Comparison of ENCODE assay signal across 8 cellular contexts in genomic region chr9:35111006-35111933, GRCh38. TPM values are rescaled to one million over a fixed set of nuclear protein-coding genes. Genes with fewer than 3 reads are reported as not detected.
DNase-seq lines count a peak whose midpoint lies in the region; ATAC-seq and TF ChIP-seq lines count a peak whose summit lies in the region.

No MANE protein-coding gene starts in this region.

- H3K27ac Mint-ChIP-seq in activated CD4-positive, alpha-beta T cell treated with anti-CD3 and anti-CD28 coated beads, Interleukin-2, amount 10 ng/mL, durations not matched to agents 24 days and 14 days, result peak overlapping the region; percentile 85

- peak overlapping the region; percentile 92 for H3K4me3 ChIP-seq in coronary artery

- peak; percentile 83 for ATAC-seq in GM19324 (IDR thresholded peaks at IDR 0.05; ENCODE audit: low FRiP score, unreplicated experiment)
- ATAC-seq in HG03460 (IDR thresholded peaks at IDR 0.05; ENCODE audit: unreplicated experiment), result peak; percentile 57
- ATAC-seq in left colon, result peak; percentile 63

- peak; percentile 100 for DNase-seq in Ammon's horn (ENCODE audit: low spot score)
- DNase-seq in NCI-H524 treated with DMSO at 0.1 percent for 48 hours (lab: John Stamatoyannopoulos, UW), result peak; percentile 59
- peak; percentile 98 for DNase-seq in activated CD4-positive, alpha-beta T cell treated with anti-CD3 and anti-CD28 coated beads, Interleukin-2, amount 10 ng/mL, durations not matched to agents 24 days and 14 days
- peak; percentile 99 for DNase-seq in coronary artery (ENCODE audit: low spot score)
- DNase-seq in left colon, result peak; percentile 98 to 99
- DNase-seq in stimulated activated CD4-positive, alpha-beta T cell treated with anti-CD3 and anti-CD28 coated beads, Interleukin-1b, Interleukin-23, amount 100 ng/mL, for 4 hours (ENCODE audit: low read depth in 2 of 2), result peak; percentile 93 to 95

- TF ChIP-seq CTCF in coronary artery (IDR thresholded peaks at IDR 0.05), result no peak

- H3K27me3 Mint-ChIP-seq in activated CD4-positive, alpha-beta T cell treated with anti-CD3 and anti-CD28 coated beads, Interleukin-2, amount 10 ng/mL, durations not matched to agents 24 days and 14 days, result no peaks in the 10 kb centered on the region

- intact Hi-C loops in activated CD4-positive, alpha-beta T cell treated with anti-CD3 and anti-CD28 coated beads, Interleukin-2, amount 10 ng/mL, durations not matched to agents 24 days and 14 days (cut with micrococcal nuclease), result loop anchor here (1.0 to 10.0 kb wide), 10 partner anchors 8 to 1294 kb away; partner anchors contain the start of genes CREB3, DNAJB5, FANCG and HINT2
- intact Hi-C loops in left colon (cut with DNase I, micrococcal nuclease), result no loop called here

- H3K9me3 Mint-ChIP-seq in activated CD4-positive, alpha-beta T cell treated with anti-CD3 and anti-CD28 coated beads, Interleukin-2, amount 10 ng/mL, durations not matched to agents 24 days and 14 days, result no peaks in the 10 kb centered on the region

- H3K4me1 Mint-ChIP-seq in activated CD4-positive, alpha-beta T cell treated with anti-CD3 and anti-CD28 coated beads, Interleukin-2, amount 10 ng/mL, durations not matched to agents 24 days and 14 days, result peaks cover 49% of the 10 kb centered on the region

- H3K36me3 Mint-ChIP-seq in activated CD4-positive, alpha-beta T cell treated with anti-CD3 and anti-CD28 coated beads, Interleukin-2, amount 10 ng/mL, durations not matched to agents 24 days and 14 days (ENCODE audit: low read depth), result peaks cover 2% of the 10 kb centered on the region

- H3K4me3 Mint-ChIP-seq in activated CD4-positive, alpha-beta T cell treated with anti-CD3 and anti-CD28 coated beads, Interleukin-2, amount 10 ng/mL, durations not matched to agents 24 days and 14 days, result peak overlapping the region; percentile 71

- peak overlapping the region; percentile 98 to 99 for H3K27ac ChIP-seq in coronary artery

RNA-seq across cellular contexts. Expression of gene ATOSB, which starts 4.4 kb away (rescaled TPM):
- 3.7 and 4.7 TPM in 2 replicates for total RNA-seq in activated CD4-positive, alpha-beta T cell treated with anti-CD3 and anti-CD28 coated beads, Interleukin-2, amount 10 ng/mL, durations not matched to agents 24 days and 14 days
- total RNA-seq in left colon, result 10 to 100 TPM; 38.4 to 46.4 TPM

RNA-seq across cellular contexts. Expression of gene STOML2, which starts 8.3 kb away (rescaled TPM):
- total RNA-seq in activated CD4-positive, alpha-beta T cell treated with anti-CD3 and anti-CD28 coated beads, Interleukin-2, amount 10 ng/mL, durations not matched to agents 24 days and 14 days, result 258 and 262 TPM in 2 replicates
- 100 to 1,000 TPM in 1 of 2 donors, 10 to 100 TPM in 1; 89.8 to 118 TPM for total RNA-seq in left colon

RNA-seq across cellular contexts. Expression of gene PIGO, which starts 14.9 kb away (rescaled TPM):
- total RNA-seq in activated CD4-positive, alpha-beta T cell treated with anti-CD3 and anti-CD28 coated beads, Interleukin-2, amount 10 ng/mL, durations not matched to agents 24 days and 14 days, result 32.5 and 37.2 TPM in 2 replicates
- total RNA-seq in left colon, result 10 to 100 TPM; 32.4 to 38.7 TPM

RNA-seq across cellular contexts. Expression of gene FANCG, which starts 31.5 kb away (rescaled TPM):
- 114 and 122 TPM in 2 replicates for total RNA-seq in activated CD4-positive, alpha-beta T cell treated with anti-CD3 and anti-CD28 coated beads, Interleukin-2, amount 10 ng/mL, durations not matched to agents 24 days and 14 days
- total RNA-seq in left colon, result 10 to 100 TPM; 11.0 to 17.3 TPM

RNA-seq across cellular contexts. Expression of gene VCP, which starts 38.8 kb away (rescaled TPM):
- 335 and 343 TPM in 2 replicates for total RNA-seq in activated CD4-positive, alpha-beta T cell treated with anti-CD3 and anti-CD28 coated beads, Interleukin-2, amount 10 ng/mL, durations not matched to agents 24 days and 14 days
- total RNA-seq in left colon, result 100 to 1,000 TPM; 167 to 189 TPM

Comparison
In these comparisons a context has a peak if more than half of its experiments do, and no peak if none do; other contexts are left out.
1. Peak in every context shown above with its lines: DNase-seq, ATAC-seq, H3K4me3 ChIP-seq and H3K27ac ChIP-seq.